Comparison of ENCODE assay signal across 10 cellular contexts in the genomic region with DNA sequence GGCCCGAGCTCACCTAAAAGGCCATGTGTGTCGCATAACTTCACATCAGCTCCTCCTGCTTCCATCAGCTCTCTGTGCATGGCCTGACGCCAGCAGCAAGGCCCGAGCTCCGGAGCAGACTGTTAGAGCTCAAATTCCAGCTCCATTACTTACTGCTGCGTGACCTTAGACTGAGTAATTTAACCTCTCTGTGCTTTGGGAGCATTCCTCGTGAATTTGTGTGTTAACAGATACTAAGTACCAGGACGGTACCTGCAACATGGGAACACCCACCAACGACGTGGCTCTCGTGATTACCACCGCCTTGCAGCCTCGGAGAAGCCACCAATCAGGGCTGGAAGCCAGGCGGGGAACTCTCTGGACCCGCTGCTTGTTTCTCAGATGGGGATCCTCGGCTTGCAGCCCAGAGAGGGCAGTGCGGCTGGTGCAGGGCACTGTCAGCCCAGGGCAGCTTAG. TPM values are rescaled to one million over a fixed set of nuclear protein-coding genes. Genes with fewer than 3 reads are reported as not detected.
DNase-seq lines count a peak whose midpoint lies in the region; ATAC-seq and TF ChIP-seq lines count a peak whose summit lies in the region.
"Had no signal": no experiment of that assay in that cellular context is flagged by ENCODE, and none has a peak within 500 bp of the region (broad histone marks: within the 10 kb centered on the region; RNA-seq: fewer than 3 reads in every experiment).

No MANE protein-coding gene starts in this region.

- TF ChIP-seq CTCF in astrocyte of the cerebellum (IDR thresholded peaks at IDR 0.05; ENCODE audit: low read depth, low read length, missing control alignments) (no peak), left ventricle myocardium inferior (IDR thresholded peaks at IDR 0.05; ENCODE audit: borderline replicate concordance) (no peak), testis (IDR thresholded peaks at IDR 0.05) (no peak), lower lobe of right lung (IDR thresholded peaks at IDR 0.05) (no peak)

- H3K4me3 ChIP-seq in astrocyte of the cerebellum (ENCODE audit: low read depth, low read length) (no peak overlapping the region), left ventricle myocardium inferior (no peak overlapping the region), testis (no peak overlapping the region), lower lobe of right lung (no peak overlapping the region)

- DNase-seq in HS-27A (ENCODE audit: low read depth) (peak; percentile 66), astrocyte of the cerebellum (ENCODE audit: low read depth) (peak; percentile 66), left ventricle myocardium inferior (peak; percentile 39), testis (peak; percentile 65), NCI-H82 (lab: John Stamatoyannopoulos, UW) (no peak), lower lobe of right lung (no peak)
- no peak for DNase-seq in stimulated activated CD4-positive, alpha-beta T cell treated with anti-CD3 and anti-CD28 coated beads, Interleukin-4, amount 100 ng/mL, for 24 hours
- DNase-seq: activated CD4-positive, alpha-beta T cell treated with anti-CD3 and anti-CD28 coated beads for 36 hours; NCI-H1417; NCI-H526 had no signal

- intact Hi-C loops in left ventricle myocardium inferior (cut with micrococcal nuclease): no loop called here
- intact Hi-C loops in testis (cut with DNase I; ENCODE audit: low total_unique reads): no loop called here
- intact Hi-C loops in lower lobe of right lung (cut with DNase I): no loop called here

- no peaks in the 10 kb centered on the region for H3K27me3 ChIP-seq in left ventricle myocardium inferior (ENCODE audit: low read depth)
- H3K27me3 ChIP-seq in testis: no peaks in the 10 kb centered on the region
- no peaks in the 10 kb centered on the region for H3K27me3 ChIP-seq in lower lobe of right lung (ENCODE audit: low read depth)

- H3K27ac ChIP-seq in left ventricle myocardium inferior (replicated peaks) (peak overlapping the region; percentile 79), testis (peak overlapping the region; percentile 27 to 73), lower lobe of right lung (no peak overlapping the region)

- H3K36me3 ChIP-seq in left ventricle myocardium inferior (peaks cover 71% of the 10 kb centered on the region), testis (ENCODE audit: low read depth, missing control alignments) (no peaks in the 10 kb centered on the region), lower lobe of right lung (peaks cover 88% of the 10 kb centered on the region)

- no peak for ATAC-seq in lower lobe of right lung
- ATAC-seq: activated CD4-positive, alpha-beta T cell treated with anti-CD3 and anti-CD28 coated beads for 36 hours had no signal

- in situ Hi-C loops in astrocyte of the cerebellum (cut with HindIII; ENCODE audit: low sequenced_read_pairs): no loop called here

- H3K9me3 ChIP-seq in left ventricle myocardium inferior (replicated peaks): no peaks in the 10 kb centered on the region
- no peaks in the 10 kb centered on the region for H3K9me3 ChIP-seq in testis
- H3K9me3 ChIP-seq in lower lobe of right lung: no peaks in the 10 kb centered on the region

- H3K4me1 ChIP-seq in left ventricle myocardium inferior (peaks cover 30% of the 10 kb centered on the region), testis (peaks cover 34% of the 10 kb centered on the region), lower lobe of right lung (peaks cover 3% of the 10 kb centered on the region)

- no peak for TF ChIP-seq POLR2A in testis (IDR thresholded peaks at IDR 0.05)

- WGBS in testis, 2 donors: 47 to 75% methylated on average over 8 to 17 of the region's 17 CpGs

RNA-seq across cellular contexts. Expression of gene LETM1, which starts 12.9 kb away (rescaled TPM):
- 38.8 TPM for total RNA-seq in left ventricle myocardium inferior
- total RNA-seq in testis: 100 to 1,000 TPM in 1 of 2 donors, 10 to 100 TPM in 1; 90.7 to 124 TPM
- polyA plus RNA-seq in testis (ENCODE audit: insufficient read depth, low read depth, low replicate concordance): 38.1 TPM
- 33.6 TPM for total RNA-seq in lower lobe of right lung

RNA-seq across cellular contexts. Expression of gene NSD2, which starts 28.2 kb away (rescaled TPM):
- total RNA-seq in left ventricle myocardium inferior (42.5 TPM), testis (100 to 1,000 TPM; 124 to 144 TPM), lower lobe of right lung (52.9 TPM)
- polyA plus RNA-seq in testis (ENCODE audit: insufficient read depth, low read depth, low replicate concordance): 108 TPM

RNA-seq across cellular contexts. Expression of gene FGFR3, which starts 49.9 kb away (rescaled TPM):
- total RNA-seq in left ventricle myocardium inferior: 3.5 TPM
- 10 to 100 TPM; 79.6 to 93.7 TPM for total RNA-seq in testis
- polyA plus RNA-seq in testis (ENCODE audit: insufficient read depth, low read depth, low replicate concordance): 39.2 TPM
- 34.2 TPM for total RNA-seq in lower lobe of right lung

Comparison
In these comparisons a context has a peak if more than half of its experiments do, and no peak if none do; other contexts are left out.
1. DNase-seq: peak in HS-27A (single experiment), astrocyte of the cerebellum (single experiment), left ventricle myocardium inferior (single experiment) and testis (single experiment); none in stimulated activated CD4-positive, alpha-beta T cell treated with anti-CD3 and anti-CD28 coated beads, Interleukin-4, amount 100 ng/mL, for 24 hours (single experiment), NCI-H82 (single experiment) and lower lobe of right lung (single experiment).